In genomic region chr20:42565106-42565990, GRCh38 we compare ENCODE assay signal across 25 cellular contexts.
"Had no signal": no experiment of that assay in that cellular context is flagged by ENCODE, and none has a peak within 500 bp of the region (broad histone marks: within the 10 kb centered on the region; RNA-seq: fewer than 3 reads in every experiment).

No MANE protein-coding gene starts in this region.

- DNase-seq: colonic mucosa; effector memory CD4-positive, alpha-beta T cell; foreskin fibroblast; gastrocnemius medialis; heart right ventricle; hippocampal formation; kidney glomerular epithelial cell; left colon; left ventricle myocardium superior; lower lobe of right lung; naive thymus-derived CD8-positive, alpha-beta T cell; nephron progenitor cell; right cardiac atrium; sigmoid colon; stimulated activated CD4-positive, alpha-beta T cell treated with anti-CD3 and anti-CD28 coated beads, Interleukin-2, amount 100 ng/mL, for 24 hours; stimulated activated CD4-positive, alpha-beta T cell treated with anti-CD3 and anti-CD28 coated beads, Interleukin-4, amount 100 ng/mL, for 24 hours; stimulated activated naive CD4-positive, alpha-beta T cell treated with Interleukin-2 at 50 U/mL for 16 hours; stomach; thyroid gland had no signal

- H3K4me1 ChIP-seq: colonic mucosa, gastrocnemius medialis, heart right ventricle, lower lobe of right lung, prostate gland, stomach, thyroid gland had no signal

- H3K9ac ChIP-seq: parathyroid adenoma had no signal

- H2AFZ ChIP-seq: parathyroid adenoma had no signal

- H3K27ac ChIP-seq: colonic mucosa, gastrocnemius medialis, heart right ventricle, lower lobe of right lung, neutrophil, parathyroid adenoma, prostate gland, sigmoid colon, stomach, thyroid gland had no signal

- FAIRE-seq: endometrium, islet of Langerhans had no signal

- H3K4me3 ChIP-seq: colonic mucosa, gastrocnemius medialis, heart right ventricle, lower lobe of right lung, prostate gland, sigmoid colon, stomach, thyroid gland had no signal

- H3K27me3 ChIP-seq: colonic mucosa, gastrocnemius medialis, neutrophil, sigmoid colon, stomach, thyroid gland had no signal

- ATAC-seq: gastrocnemius medialis; heart right ventricle; left colon; left ventricle myocardium superior; lower lobe of right lung; naive thymus-derived CD8-positive, alpha-beta T cell; right cardiac atrium; stimulated activated effector memory CD8-positive, alpha-beta T cell treated with anti-CD3 and anti-CD28 coated beads, Interleukin-12 subunit alpha, Interleukin-12 subunit beta, amount 100 ng/mL, for 72 hours had no signal

- H3K36me3 ChIP-seq: colonic mucosa, gastrocnemius medialis, heart right ventricle, lower lobe of right lung, neutrophil, prostate gland, sigmoid colon, stomach, thyroid gland had no signal

- H3K9me3 ChIP-seq: colonic mucosa, gastrocnemius medialis, lower lobe of right lung, neutrophil, prostate gland, sigmoid colon, stomach, thyroid gland had no signal

- H3K79me2 ChIP-seq: parathyroid adenoma had no signal
